18 cellular contexts compared by ENCODE assay signal in genomic region chr9:24041294-24041693, GRCh38.
A peak's percentile ranks its signal among the peaks of the same experiment; 100 is the strongest.
DNase-seq lines count a peak whose midpoint lies in the region; ATAC-seq and TF ChIP-seq lines count a peak whose summit lies in the region.
"Had no signal": no experiment of that assay in that cellular context is flagged by ENCODE, and none has a peak within 500 bp of the region (broad histone marks: within the 10 kb centered on the region; RNA-seq: fewer than 3 reads in every experiment).

No MANE protein-coding gene starts in this region.

- POLR2A ChIA-PET in PC-9 (lab: Charles Lee; ENCODE audit: unreplicated experiment) = no interaction called here

- no peaks in the 10 kb centered on the region for H3K36me3 ChIP-seq in ectodermal cell (ENCODE audit: control insufficient read depth, insufficient read depth, low read length)
- H3K36me3 ChIP-seq in mammary epithelial cell (ENCODE audit: insufficient read depth, low read length) = no peaks in the 10 kb centered on the region
- no peaks in the 10 kb centered on the region for H3K36me3 ChIP-seq in PC-9 (ENCODE audit: low read depth)
- H3K36me3 ChIP-seq: BLaER1, Peyer's patch had no signal

- H2AFZ ChIP-seq in mammary epithelial cell (ENCODE audit: low read depth, low read length) = no peak overlapping the region
- H2AFZ ChIP-seq in PC-9 = no peak overlapping the region

- TF ChIP-seq CTCF in mammary epithelial cell (conservative IDR thresholded peaks at IDR 0.05 in 1 of 2, IDR thresholded peaks at IDR 0.05 in 1 of 2; ENCODE audit: extremely low read depth in 1 of 2, insufficient read depth in 1 of 2, low read depth in 1 of 2, low read length in 2 of 2) (no peak), PC-9 (conservative IDR thresholded peaks at IDR 0.05) (no peak)

- H3K9me2 ChIP-seq in PC-9 (ENCODE audit: insufficient read depth) = no peaks in the 10 kb centered on the region

- dilution Hi-C loops in mammary epithelial cell (cut with HindIII; ENCODE audit: low sequenced_read_pairs) = no loop called here

- WGBS in ectodermal cell, 2 experiments = 70 to 74% methylated on average over 4 of the region's 4 CpGs
- WGBS in mammary epithelial cell (ENCODE audit: low coverage, missing lambda C conversion rate) = 39% methylated on average over 4 of the region's 4 CpGs

- H3K27me3 ChIP-seq in ectodermal cell (ENCODE audit: control insufficient read depth, insufficient read depth, low read length, poor library complexity, severe bottlenecking) (no peaks in the 10 kb centered on the region), mammary epithelial cell (ENCODE audit: insufficient read depth, low read length) (no peaks in the 10 kb centered on the region), PC-9 (ENCODE audit: insufficient read depth, low read depth) (no peaks in the 10 kb centered on the region)
- H3K27me3 ChIP-seq: BLaER1, Peyer's patch had no signal

- BruUV-seq in mammary epithelial cell (replicated peaks; lab: Mats Ljungman, UMichigan) (no TSS peak), PC-9 (replicated peaks; lab: Mats Ljungman, UMichigan) (no TSS peak)

- H3K9ac ChIP-seq in mammary epithelial cell (ENCODE audit: insufficient read depth, low read length) = no peak overlapping the region
- H3K9ac ChIP-seq: BLaER1 had no signal

- no peaks in the 10 kb centered on the region for H3K79me2 ChIP-seq in mammary epithelial cell (ENCODE audit: insufficient read depth, low read length)
- H3K79me2 ChIP-seq in PC-9 (ENCODE audit: low read depth) = no peaks in the 10 kb centered on the region

- H3K4me2 ChIP-seq in mammary epithelial cell (ENCODE audit: insufficient read depth, low read depth, low read length) (no peak overlapping the region), PC-9 (no peak overlapping the region)
- H3K4me2 ChIP-seq: BLaER1 had no signal

- CTCF ChIA-PET in mammary epithelial cell (lab: Charles Lee; ENCODE audit: low non-redundant PET) = no interaction called here
- CTCF ChIA-PET in PC-9 (lab: Charles Lee) = no interaction called here

- H3K4me1 ChIP-seq in ectodermal cell (ENCODE audit: control insufficient read depth, insufficient read depth, low read length) (peaks cover 18% of the 10 kb centered on the region), mammary epithelial cell (ENCODE audit: insufficient read depth, low read length) (no peaks in the 10 kb centered on the region), PC-9 (replicated peaks; ENCODE audit: insufficient read depth) (no peaks in the 10 kb centered on the region)
- H3K4me1 ChIP-seq: BLaER1, Peyer's patch had no signal

- ATAC-seq in GM21576 (IDR thresholded peaks at IDR 0.05; ENCODE audit: unreplicated experiment) = no peak
- ATAC-seq: CD8-positive, alpha-beta T cell had no signal

- intact Hi-C loops in mammary epithelial cell (cut with micrococcal nuclease) = no loop called here
- intact Hi-C loops in PC-9 (cut with micrococcal nuclease; ENCODE audit: unreplicated experiment) = no loop called here

- H3K9me3 ChIP-seq in ectodermal cell (ENCODE audit: control insufficient read depth, low read length) (no peaks in the 10 kb centered on the region), mammary epithelial cell (replicated peaks; ENCODE audit: insufficient read depth, low read length) (no peaks in the 10 kb centered on the region), PC-9 (ENCODE audit: insufficient read depth, low read depth) (no peaks in the 10 kb centered on the region)
- H3K9me3 ChIP-seq: BLaER1, Peyer's patch had no signal

- no peaks in the 10 kb centered on the region for H3F3A ChIP-seq in PC-9 (ENCODE audit: insufficient read depth, low read depth)

- H3K27ac ChIP-seq in ectodermal cell (ENCODE audit: insufficient read depth, low read depth, low read length, poor library complexity, severe bottlenecking) (peak overlapping the region; percentile 68), mammary epithelial cell (ENCODE audit: insufficient read depth, low read depth, low read length) (no peak overlapping the region), PC-9 (no peak overlapping the region)
- H3K27ac ChIP-seq: BLaER1, Peyer's patch, SK-N-MC had no signal

- no peaks in the 10 kb centered on the region for H4K20me1 ChIP-seq in mammary epithelial cell (ENCODE audit: insufficient read depth, low read length)
- H4K20me1 ChIP-seq in PC-9 (ENCODE audit: insufficient read depth) = no peaks in the 10 kb centered on the region
- H4K20me1 ChIP-seq: BLaER1 had no signal

- no peak overlapping the region for H3K4me3 ChIP-seq in ectodermal cell (ENCODE audit: insufficient read depth, low read depth, low read length)
- H3K4me3 ChIP-seq in mammary epithelial cell (replicated peaks in 1 of 3; ENCODE audit: insufficient read depth in 1 of 3, low read depth in 2 of 3, low read length in 3 of 3) = no peak overlapping the region
- no peak overlapping the region for H3K4me3 ChIP-seq in PC-9
- H3K4me3 ChIP-seq: BLaER1, Peyer's patch, SK-N-MC had no signal

- in situ Hi-C loops in mammary epithelial cell (cut with MboI; ENCODE audit: low sequenced_read_pairs in 2 of 2) = no loop called here

- DNase-seq in NCI-H2227 (lab: John Stamatoyannopoulos, UW; ENCODE audit: unreplicated experiment) (peak; percentile 8), NCI-H2227 treated with DMSO at 0.1 percent for 48 hours (lab: John Stamatoyannopoulos, UW) (no peak), NCI-H69 (lab: John Stamatoyannopoulos, UW) (peak; percentile 100), retina (peak; percentile 28), mammary epithelial cell (no peak), PC-9 (no peak)
- DNase-seq: CD8-positive, alpha-beta T cell; EL; H7; MM.1S; NCI-H187; NCI-H526 treated with DMSO at 0.1 percent for 48 hours; Peyer's patch; Right ventricle myocardium superior had no signal

Comparison
In these comparisons a context has a peak if more than half of its experiments do, and no peak if none do; other contexts are left out.
1. DNase-seq: peak in NCI-H2227 (single experiment), NCI-H69 (single experiment) and retina (single experiment); none in NCI-H2227 treated with DMSO at 0.1 percent for 48 hours (single experiment), mammary epithelial cell (single experiment) and PC-9 (0 of 2).